In genomic region chr17:61394630-61395408, GRCh38 we compare ENCODE assay signal across 17 cellular contexts. TPM values are rescaled to one million over a fixed set of nuclear protein-coding genes. Genes with fewer than 3 reads are reported as not detected.
DNase-seq lines count a peak whose midpoint lies in the region; TF ChIP-seq lines count a peak whose summit lies in the region.
"Had no signal": no experiment of that assay in that cellular context is flagged by ENCODE, and none has a peak within 500 bp of the region (broad histone marks: within the 10 kb centered on the region; RNA-seq: fewer than 3 reads in every experiment).

No MANE protein-coding gene starts in this region.

- H3K27me3 ChIP-seq in H9 (ENCODE audit: insufficient read depth, low read length), result peaks cover 54% of the 10 kb centered on the region
- H3K27me3 ChIP-seq in left ventricle myocardium inferior (ENCODE audit: low read depth), result peaks cover 51% of the 10 kb centered on the region
- H3K27me3 ChIP-seq in smooth muscle cell (ENCODE audit: low read depth), result peaks cover 9% of the 10 kb centered on the region

- H3K4me1 Mint-ChIP-seq in H9, result peaks cover 21 to 30% of the 10 kb centered on the region in 2 experiments

- H3K4me3 ChIP-seq in left ventricle myocardium inferior (peak overlapping the region; percentile 77), smooth muscle cell (no peak overlapping the region)
- H3K4me3 ChIP-seq: BLaER1, ovary had no signal

- H3K27me3 Mint-ChIP-seq in H9 (ENCODE audit: low read depth), result peaks cover 93% of the 10 kb centered on the region

- DNase-seq in H9 (no peak), SK-N-DZ (ENCODE audit: low spot score) (peak; percentile 59), left ventricle myocardium inferior (no peak), smooth muscle cell (lab: John Stamatoyannopoulos, UW; ENCODE audit: unreplicated experiment) (no peak), LoVo (ENCODE audit: low spot score) (no peak), NAMALWA (ENCODE audit: low spot score) (no peak), caudate nucleus (lab: John Stamatoyannopoulos, UW) (no peak)
- DNase-seq: activated CD8-positive, alpha-beta memory T cell treated with anti-CD3 and anti-CD28 coated beads, Interleukin-2, amount 50 U/mL, for 48 hours; DND-41; midbrain; MV-4-11; stimulated activated CD4-positive, alpha-beta T cell treated with anti-CD3 and anti-CD28 coated beads, Interleukin-12 subunit alpha, Interleukin-12 subunit beta, amount 100 ng/mL, for 4 hours had no signal

- H4K8ac ChIP-seq in H9 (replicated peaks; ENCODE audit: insufficient read length, low read depth, low read length), result no peak overlapping the region

- H3K79me2 ChIP-seq in H9 (ENCODE audit: insufficient read depth, low read length) (no peaks in the 10 kb centered on the region), smooth muscle cell (ENCODE audit: low read depth) (peaks cover 33% of the 10 kb centered on the region)

- no peak overlapping the region for H3K18ac ChIP-seq in H9 (ENCODE audit: insufficient read length, low read depth, low read length)

- H2BK15ac ChIP-seq in H9 (ENCODE audit: low read depth, low read length), result no peak overlapping the region

- H4K91ac ChIP-seq in H9 (ENCODE audit: insufficient read length, low read depth, low read length), result no peak overlapping the region

- H3T11ph ChIP-seq in H9 (ENCODE audit: low read length), result no peak overlapping the region

- peak overlapping the region; percentile 53 for H3K4me2 ChIP-seq in H9 (ENCODE audit: insufficient read depth, insufficient read length, low read length)
- H3K4me2 ChIP-seq in smooth muscle cell, result peak overlapping the region; percentile 97
- H3K4me2 ChIP-seq: BLaER1 had no signal

- intact Hi-C loops in left ventricle myocardium inferior (cut with micrococcal nuclease), result no loop called here

- peaks cover 0 to 5% of the 10 kb centered on the region in 2 experiments; a peak in 3 of 5 replicates for H3K9me3 Mint-ChIP-seq in H9

- H3F3A ChIP-seq in smooth muscle cell (ENCODE audit: low read depth), result no peaks in the 10 kb centered on the region

- no peak overlapping the region for H3K23ac ChIP-seq in H9 (ENCODE audit: insufficient read length, low read depth, low read length)

- no peak overlapping the region for H2BK20ac ChIP-seq in H9 (ENCODE audit: low read depth, low read length, poor library complexity, severe bottlenecking)

- H2BK120ac ChIP-seq in H9 (ENCODE audit: low read depth, low read length, poor library complexity, severe bottlenecking), result no peak overlapping the region

- H3K9me3 ChIP-seq in H9 (ENCODE audit: control insufficient read depth, low read depth, low read length), result no peaks in the 10 kb centered on the region
- H3K9me3 ChIP-seq in left ventricle myocardium inferior (replicated peaks), result no peaks in the 10 kb centered on the region
- no peaks in the 10 kb centered on the region for H3K9me3 ChIP-seq in smooth muscle cell (replicated peaks; ENCODE audit: low read depth)
- H3K9me3 ChIP-seq: ovary had no signal

- no peak overlapping the region for H3K4ac ChIP-seq in H9 (ENCODE audit: low read depth, low read length)

- H3K4me1 ChIP-seq in H9 (ENCODE audit: insufficient read depth, low read length) (no peaks in the 10 kb centered on the region), left ventricle myocardium inferior (peaks cover 39% of the 10 kb centered on the region), smooth muscle cell (ENCODE audit: low read depth) (peaks cover 32% of the 10 kb centered on the region)

- H2BK12ac ChIP-seq in H9 (ENCODE audit: insufficient read length, low read depth, low read length), result no peak overlapping the region

- no peak overlapping the region for H2BK5ac ChIP-seq in H9 (ENCODE audit: insufficient read length, low read length)

- H3K79me1 ChIP-seq in H9 (ENCODE audit: insufficient read depth, low read depth, low read length, poor library complexity, severe bottlenecking), result no peaks in the 10 kb centered on the region

- no peaks in the 10 kb centered on the region for H3K36me3 ChIP-seq in left ventricle myocardium inferior
- no peaks in the 10 kb centered on the region for H3K36me3 ChIP-seq in smooth muscle cell (ENCODE audit: low read depth)
- H3K36me3 ChIP-seq: BLaER1, ovary had no signal

- H4K20me1 ChIP-seq in H9 (ENCODE audit: control insufficient read depth, insufficient read depth, insufficient read length), result no peaks in the 10 kb centered on the region
- peaks cover 8% of the 10 kb centered on the region for H4K20me1 ChIP-seq in smooth muscle cell (ENCODE audit: low read depth)

- WGBS in H9 (ENCODE audit: extremely low coverage, insufficient read length, low lambda C conversion rate), result no CpG with 5 or more reads among the region's 10 CpGs
- 66% methylated on average over 10 of the region's 10 CpGs for WGBS in smooth muscle cell (ENCODE audit: low lambda C conversion rate)

- no peaks in the 10 kb centered on the region; a peak in 1 of 7 replicates for H3K36me3 Mint-ChIP-seq in H9 (ENCODE audit: insufficient read depth in 1 of 3, low read depth in 3 of 3)

- H2AK5ac ChIP-seq in H9 (ENCODE audit: insufficient read length, low read length), result no peak overlapping the region

- no peak overlapping the region for H3K9ac ChIP-seq in H9 (ENCODE audit: extremely low read depth, insufficient read length, low read length)
- no peak overlapping the region for H3K9ac ChIP-seq in smooth muscle cell (ENCODE audit: low read depth)
- H3K9ac ChIP-seq: BLaER1 had no signal

- H3K56ac ChIP-seq in H9 (ENCODE audit: insufficient read length, low read depth, low read length), result no peak overlapping the region

- TF ChIP-seq CTCF in H9 (conservative IDR thresholded peaks at IDR 0.05) (no peak), left ventricle myocardium inferior (IDR thresholded peaks at IDR 0.05; ENCODE audit: borderline replicate concordance) (no peak), smooth muscle cell (IDR thresholded peaks at IDR 0.05; ENCODE audit: borderline replicate concordance, insufficient read depth, poor library complexity, severe bottlenecking) (no peak)

- H3K27ac ChIP-seq in H9 (ENCODE audit: insufficient read length, low read depth, low read length), result no peak overlapping the region
- peak overlapping the region; percentile 85 for H3K27ac ChIP-seq in left ventricle myocardium inferior (replicated peaks)
- H3K27ac ChIP-seq in smooth muscle cell (ENCODE audit: low read depth), result peak overlapping the region; percentile 40
- H3K27ac ChIP-seq in caudate nucleus (ENCODE audit: low read depth, low read length), result no peak overlapping the region
- H3K27ac ChIP-seq: BLaER1, ovary had no signal

- H4K5ac ChIP-seq in H9 (ENCODE audit: insufficient read length, low read depth, low read length), result no peak overlapping the region

- peak overlapping the region in 1 of 2 experiments; percentile 68; a peak in 2 of 5 replicates for H3K4me3 Mint-ChIP-seq in H9

- H2AFZ ChIP-seq in H9 (ENCODE audit: low read length) (no peak overlapping the region), smooth muscle cell (ENCODE audit: low read depth) (no peak overlapping the region)

- no peak overlapping the region for H3K27ac Mint-ChIP-seq in H9

- no peak overlapping the region for H3K14ac ChIP-seq in H9 (ENCODE audit: insufficient read depth, low read length)

- peaks cover 8% of the 10 kb centered on the region for H3K23me2 ChIP-seq in H9 (ENCODE audit: insufficient read length, low read depth, low read length, poor library complexity, severe bottlenecking)

RNA-seq across cellular contexts. Expression of gene TBX2, which starts 4.8 kb away (rescaled TPM):
- not detected in 2 replicates for total RNA-seq in H9 (2021)
- 153 and 188 TPM in 2 replicates for polyA plus RNA-seq in SK-N-DZ (2014; cell fraction: cytosol; rRNA removed)
- 310 and 397 TPM in 2 replicates for polyA plus RNA-seq in SK-N-DZ (2014; cell fraction: nucleus; rRNA removed)
- 8.2 TPM for total RNA-seq in left ventricle myocardium inferior
- 40.0 and 46.7 TPM in 2 replicates for total RNA-seq in smooth muscle cell
- polyA plus RNA-seq in smooth muscle cell, result 96.5 and 146 TPM in 2 replicates

RNA-seq across cellular contexts. Expression of gene TBX4, which starts 57.4 kb away (rescaled TPM):
- total RNA-seq in H9 (2021), result not detected in 2 replicates
- 2.7 and 4.9 TPM in 2 replicates for polyA plus RNA-seq in SK-N-DZ (2014; cell fraction: cytosol; rRNA removed)
- polyA plus RNA-seq in SK-N-DZ (2014; cell fraction: nucleus; rRNA removed), result 1.9 and 5.6 TPM in 2 replicates
- not detected for total RNA-seq in left ventricle myocardium inferior
- total RNA-seq in smooth muscle cell, result 14.1 and 15.4 TPM in 2 replicates
- 14.6 and 22.7 TPM in 2 replicates for polyA plus RNA-seq in smooth muscle cell
- total RNA-seq: esophagus mucosa, HT1080, temporal lobe had no signal
- polyA plus RNA-seq: ovary had no signal

Comparison
In these comparisons a context has a peak if more than half of its experiments do, and no peak if none do; other contexts are left out.
1. H3K27ac ChIP-seq: peak in left ventricle myocardium inferior (single experiment) and smooth muscle cell (single experiment); none in H9 (single experiment) and caudate nucleus (single experiment).
2. RNA of gene TBX4, which starts 57.4 kb away (total RNA-seq): 14.1 to 15.4 TPM in smooth muscle cell; not detected in H9 and not detected in left ventricle myocardium inferior (single experiment); every median in the first group is over 10 times any median in the second.